In the genomic region with DNA sequence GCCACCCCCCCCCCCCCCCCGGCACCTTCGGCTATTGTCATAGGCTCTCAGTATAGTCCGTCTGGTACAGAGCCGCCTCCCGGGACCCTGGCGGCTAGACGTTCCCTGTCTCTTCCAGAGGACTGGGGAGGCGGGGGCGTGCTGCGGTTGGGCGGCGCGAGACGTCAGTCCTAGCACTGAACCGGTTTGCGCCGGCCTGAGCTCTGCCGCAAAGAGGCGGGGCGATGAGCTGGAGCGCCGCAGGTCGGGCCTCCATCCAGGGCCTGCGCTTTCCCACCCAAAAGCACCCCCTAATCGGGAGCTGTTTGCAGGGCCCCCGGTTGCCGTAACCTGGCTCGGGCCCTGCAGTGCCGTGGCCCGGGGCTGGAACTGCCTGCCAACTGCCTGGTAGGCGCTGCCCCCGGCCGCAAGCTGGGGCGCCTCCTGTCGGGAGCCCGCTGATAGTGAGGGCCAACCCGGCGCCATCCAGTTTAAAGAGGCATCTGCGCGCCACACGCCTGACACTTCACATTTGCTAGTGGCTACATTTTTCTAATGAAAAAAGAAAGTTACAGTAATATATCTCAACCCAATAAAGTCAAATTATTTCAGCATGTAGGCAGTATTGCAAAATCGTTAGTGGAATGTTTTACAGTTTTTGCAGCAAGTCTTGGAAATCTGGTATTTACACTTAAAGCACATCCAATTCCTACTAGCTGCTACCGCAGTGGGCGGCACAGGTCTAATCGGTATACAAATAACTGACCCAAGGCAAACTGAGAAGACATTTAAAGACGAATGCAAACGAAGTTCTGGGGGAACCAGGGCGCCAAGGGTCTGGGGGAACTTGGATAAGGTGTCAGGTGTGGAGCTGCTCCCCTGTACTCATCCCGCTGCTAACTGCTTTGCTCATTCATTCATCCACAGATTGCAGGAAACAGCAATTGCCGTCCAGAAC, we compare ENCODE assay signal across 1 cellular context.
TF ChIP-seq lines count a peak whose summit lies in the region.

No MANE protein-coding gene starts in this region.

TF ChIP-seq in HepG2, 621 proteins besides CTCF, POLR2A, EP300 and RAD21 (continued from another document and continues in another):
- TF ChIP-seq EEA1 (CRISPR knock-in tag; IDR thresholded peaks at IDR 0.05; ENCODE audit: borderline replicate concordance) (peak; percentile 38; the same call in 1 of the 2 replicates), WIZ (CRISPR knock-in tag; IDR thresholded peaks at IDR 0.05) (peak; percentile 86; the same call in 1 of the 2 replicates), ELF3 (CRISPR knock-in tag; IDR thresholded peaks at IDR 0.05) (0 out of 2 replicates have a peak, but pooled peaks have one; percentile 13), SNRNP70 (IDR thresholded peaks at IDR 0.05; ENCODE audit: low read depth, low read length) (no peak), ZNF432 (CRISPR knock-in tag; IDR thresholded peaks at IDR 0.05; ENCODE audit: borderline replicate concordance) (no peak), IRX3 (CRISPR knock-in tag; IDR thresholded peaks at IDR 0.05; ENCODE audit: borderline replicate concordance, low read depth) (no peak; the same call in 1 of the 2 replicates), HHEX (CRISPR knock-in tag; IDR thresholded peaks at IDR 0.05) (no peak), EZH2 (conservative IDR thresholded peaks at IDR 0.05; ENCODE audit: low read depth, low read length) (no peak), GATA4 (IDR thresholded peaks at IDR 0.05; ENCODE audit: borderline replicate concordance, low read depth) (peak; percentile 14; the same call in 1 of the 2 replicates), ZSCAN20 (CRISPR knock-in tag; IDR thresholded peaks at IDR 0.05; ENCODE audit: borderline replicate concordance) (0 out of 2 replicates have a peak, but pooled peaks have one; percentile 23), ZNF577 (CRISPR knock-in tag; IDR thresholded peaks at IDR 0.05; ENCODE audit: borderline replicate concordance, low read depth) (no peak), MIXL1 (CRISPR knock-in tag; IDR thresholded peaks at IDR 0.05) (peak; percentile 56; the same call in 1 of the 2 replicates), PHF5A (CRISPR knock-in tag; IDR thresholded peaks at IDR 0.05; ENCODE audit: low read depth, unreplicated experiment) (no peak), ZNF564 (CRISPR knock-in tag; IDR thresholded peaks at IDR 0.05) (no peak), HNRNPL (IDR thresholded peaks at IDR 0.05; ENCODE audit: low read depth, low read length) (peak; percentile 60; the same call in 1 of the 2 replicates), SRSF9 (IDR thresholded peaks at IDR 0.05; ENCODE audit: borderline replicate concordance, insufficient read depth, low read depth, low read length, poor library complexity, severe bottlenecking) (no peak), ZNF850 (CRISPR knock-in tag; conservative IDR thresholded peaks at IDR 0.05) (no peak), ZNF766 (CRISPR knock-in tag; IDR thresholded peaks at IDR 0.05; ENCODE audit: borderline replicate concordance) (no peak), STAG1 (CRISPR knock-in tag; IDR thresholded peaks at IDR 0.05) (peak; percentile 49), FOSL1 (CRISPR knock-in tag; IDR thresholded peaks at IDR 0.05; ENCODE audit: borderline replicate concordance) (no peak), ZFP62 (CRISPR knock-in tag; IDR thresholded peaks at IDR 0.05) (no peak), ZKSCAN5 (CRISPR knock-in tag; IDR thresholded peaks at IDR 0.05) (no peak), ATM (IDR thresholded peaks at IDR 0.05; ENCODE audit: borderline replicate concordance) (no peak), ZNF430 (CRISPR knock-in tag; IDR thresholded peaks at IDR 0.05) (peak; percentile 82; the same call in 1 of the 2 replicates), ZFP37 (CRISPR knock-in tag; IDR thresholded peaks at IDR 0.05; ENCODE audit: borderline replicate concordance) (no peak)
- TF ChIP-seq, protein P1, sequence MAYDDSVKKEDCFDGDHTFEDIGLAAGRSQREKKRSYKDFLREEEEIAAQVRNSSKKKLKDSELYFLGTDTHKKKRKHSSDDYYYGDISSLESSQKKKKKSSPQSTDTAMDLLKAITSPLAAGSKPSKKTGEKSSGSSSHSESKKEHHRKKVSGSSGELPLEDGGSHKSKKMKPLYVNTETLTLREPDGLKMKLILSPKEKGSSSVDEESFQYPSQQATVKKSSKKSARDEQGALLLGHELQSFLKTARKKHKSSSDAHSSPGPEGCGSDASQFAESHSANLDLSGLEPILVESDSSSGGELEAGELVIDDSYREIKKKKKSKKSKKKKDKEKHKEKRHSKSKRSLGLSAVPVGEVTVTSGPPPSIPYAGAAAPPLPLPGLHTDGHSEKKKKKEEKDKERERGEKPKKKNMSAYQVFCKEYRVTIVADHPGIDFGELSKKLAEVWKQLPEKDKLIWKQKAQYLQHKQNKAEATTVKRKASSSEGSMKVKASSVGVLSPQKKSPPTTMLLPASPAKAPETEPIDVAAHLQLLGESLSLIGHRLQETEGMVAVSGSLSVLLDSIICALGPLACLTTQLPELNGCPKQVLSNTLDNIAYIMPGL (CRISPR knock-in tag; IDR thresholded peaks at IDR 0.05; ENCODE audit: borderline replicate concordance in 1 of 2, low read depth in 1 of 2): peak; percentile 90 to 96
- TF ChIP-seq, protein P2, sequence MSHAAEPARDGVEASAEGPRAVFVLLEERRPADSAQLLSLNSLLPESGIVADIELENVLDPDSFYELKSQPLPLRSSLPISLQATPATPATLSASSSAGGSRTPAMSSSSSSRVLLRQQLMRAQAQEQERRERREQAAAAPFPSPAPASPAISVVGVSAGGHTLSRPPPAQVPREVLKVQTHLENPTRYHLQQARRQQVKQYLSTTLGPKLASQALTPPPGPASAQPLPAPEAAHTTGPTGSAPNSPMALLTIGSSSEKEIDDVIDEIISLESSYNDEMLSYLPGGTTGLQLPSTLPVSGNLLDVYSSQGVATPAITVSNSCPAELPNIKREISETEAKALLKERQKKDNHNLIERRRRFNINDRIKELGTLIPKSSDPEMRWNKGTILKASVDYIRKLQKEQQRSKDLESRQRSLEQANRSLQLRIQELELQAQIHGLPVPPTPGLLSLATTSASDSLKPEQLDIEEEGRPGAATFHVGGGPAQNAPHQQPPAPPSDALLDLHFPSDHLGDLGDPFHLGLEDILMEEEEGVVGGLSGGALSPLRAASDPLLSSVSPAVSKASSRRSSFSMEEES (CRISPR knock-in tag; IDR thresholded peaks at IDR 0.05): no peak; the same call in 1 of the 2 replicates
- TF ChIP-seq, protein P3, sequence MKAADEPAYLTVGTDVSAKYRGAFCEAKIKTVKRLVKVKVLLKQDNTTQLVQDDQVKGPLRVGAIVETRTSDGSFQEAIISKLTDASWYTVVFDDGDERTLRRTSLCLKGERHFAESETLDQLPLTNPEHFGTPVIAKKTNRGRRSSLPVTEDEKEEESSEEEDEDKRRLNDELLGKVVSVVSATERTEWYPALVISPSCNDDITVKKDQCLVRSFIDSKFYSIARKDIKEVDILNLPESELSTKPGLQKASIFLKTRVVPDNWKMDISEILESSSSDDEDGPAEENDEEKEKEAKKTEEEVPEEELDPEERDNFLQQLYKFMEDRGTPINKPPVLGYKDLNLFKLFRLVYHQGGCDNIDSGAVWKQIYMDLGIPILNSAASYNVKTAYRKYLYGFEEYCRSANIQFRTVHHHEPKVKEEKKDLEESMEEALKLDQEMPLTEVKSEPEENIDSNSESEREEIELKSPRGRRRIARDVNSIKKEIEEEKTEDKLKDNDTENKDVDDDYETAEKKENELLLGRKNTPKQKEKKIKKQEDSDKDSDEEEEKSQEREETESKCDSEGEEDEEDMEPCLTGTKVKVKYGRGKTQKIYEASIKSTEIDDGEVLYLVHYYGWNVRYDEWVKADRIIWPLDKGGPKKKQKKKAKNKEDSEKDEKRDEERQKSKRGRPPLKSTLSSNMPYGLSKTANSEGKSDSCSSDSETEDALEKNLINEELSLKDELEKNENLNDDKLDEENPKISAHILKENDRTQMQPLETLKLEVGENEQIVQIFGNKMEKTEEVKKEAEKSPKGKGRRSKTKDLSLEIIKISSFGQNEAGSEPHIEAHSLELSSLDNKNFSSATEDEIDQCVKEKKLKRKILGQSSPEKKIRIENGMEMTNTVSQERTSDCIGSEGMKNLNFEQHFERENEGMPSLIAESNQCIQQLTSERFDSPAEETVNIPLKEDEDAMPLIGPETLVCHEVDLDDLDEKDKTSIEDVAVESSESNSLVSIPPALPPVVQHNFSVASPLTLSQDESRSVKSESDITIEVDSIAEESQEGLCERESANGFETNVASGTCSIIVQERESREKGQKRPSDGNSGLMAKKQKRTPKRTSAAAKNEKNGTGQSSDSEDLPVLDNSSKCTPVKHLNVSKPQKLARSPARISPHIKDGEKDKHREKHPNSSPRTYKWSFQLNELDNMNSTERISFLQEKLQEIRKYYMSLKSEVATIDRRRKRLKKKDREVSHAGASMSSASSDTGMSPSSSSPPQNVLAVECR (CRISPR knock-in tag; IDR thresholded peaks at IDR 0.05; ENCODE audit: borderline replicate concordance): peak; percentile 83; the same call in 1 of the 2 replicates
- TF ChIP-seq, protein P4, sequence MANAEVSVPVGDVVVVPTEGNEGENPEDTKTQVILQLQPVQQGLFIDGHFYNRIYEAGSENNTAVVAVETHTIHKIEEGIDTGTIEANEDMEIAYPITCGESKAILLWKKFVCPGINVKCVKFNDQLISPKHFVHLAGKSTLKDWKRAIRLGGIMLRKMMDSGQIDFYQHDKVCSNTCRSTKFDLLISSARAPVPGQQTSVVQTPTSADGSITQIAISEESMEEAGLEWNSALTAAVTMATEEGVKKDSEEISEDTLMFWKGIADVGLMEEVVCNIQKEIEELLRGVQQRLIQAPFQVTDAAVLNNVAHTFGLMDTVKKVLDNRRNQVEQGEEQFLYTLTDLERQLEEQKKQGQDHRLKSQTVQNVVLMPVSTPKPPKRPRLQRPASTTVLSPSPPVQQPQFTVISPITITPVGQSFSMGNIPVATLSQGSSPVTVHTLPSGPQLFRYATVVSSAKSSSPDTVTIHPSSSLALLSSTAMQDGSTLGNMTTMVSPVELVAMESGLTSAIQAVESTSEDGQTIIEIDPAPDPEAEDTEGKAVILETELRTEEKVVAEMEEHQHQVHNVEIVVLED (CRISPR knock-in tag; IDR thresholded peaks at IDR 0.05; ENCODE audit: borderline replicate concordance): no peak
- TF ChIP-seq, protein P5, sequence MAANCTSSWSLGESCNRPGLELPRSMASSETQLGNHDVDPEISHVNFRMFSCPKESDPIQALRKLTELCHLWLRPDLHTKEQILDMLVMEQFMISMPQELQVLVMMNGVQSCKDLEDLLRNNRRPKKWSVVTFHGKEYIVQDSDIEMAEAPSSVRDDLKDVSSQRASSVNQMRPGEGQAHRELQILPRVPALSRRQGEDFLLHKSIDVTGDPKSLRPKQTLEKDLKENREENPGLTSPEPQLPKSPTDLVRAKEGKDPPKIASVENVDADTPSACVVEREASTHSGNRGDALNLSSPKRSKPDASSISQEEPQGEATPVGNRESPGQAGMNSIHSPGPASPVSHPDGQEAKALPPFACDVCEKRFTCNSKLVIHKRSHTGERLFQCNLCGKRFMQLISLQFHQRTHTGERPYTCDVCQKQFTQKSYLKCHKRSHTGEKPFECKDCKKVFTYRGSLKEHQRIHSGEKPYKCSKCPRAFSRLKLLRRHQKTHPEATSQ (CRISPR knock-in tag; IDR thresholded peaks at IDR 0.05; ENCODE audit: borderline replicate concordance): no peak
- TF ChIP-seq, protein P6, sequence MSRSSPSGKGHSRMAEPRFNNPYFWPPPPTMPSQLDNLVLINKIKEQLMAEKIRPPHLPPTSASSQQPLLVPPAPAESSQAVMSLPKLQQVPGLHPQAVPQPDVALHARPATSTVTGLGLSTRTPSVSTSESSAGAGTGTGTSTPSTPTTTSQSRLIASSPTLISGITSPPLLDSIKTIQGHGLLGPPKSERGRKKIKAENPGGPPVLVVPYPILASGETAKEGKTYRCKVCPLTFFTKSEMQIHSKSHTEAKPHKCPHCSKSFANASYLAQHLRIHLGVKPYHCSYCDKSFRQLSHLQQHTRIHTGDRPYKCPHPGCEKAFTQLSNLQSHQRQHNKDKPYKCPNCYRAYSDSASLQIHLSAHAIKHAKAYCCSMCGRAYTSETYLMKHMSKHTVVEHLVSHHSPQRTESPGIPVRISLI (CRISPR knock-in tag; IDR thresholded peaks at IDR 0.05; ENCODE audit: borderline replicate concordance): no peak
- TF ChIP-seq, protein P7, sequence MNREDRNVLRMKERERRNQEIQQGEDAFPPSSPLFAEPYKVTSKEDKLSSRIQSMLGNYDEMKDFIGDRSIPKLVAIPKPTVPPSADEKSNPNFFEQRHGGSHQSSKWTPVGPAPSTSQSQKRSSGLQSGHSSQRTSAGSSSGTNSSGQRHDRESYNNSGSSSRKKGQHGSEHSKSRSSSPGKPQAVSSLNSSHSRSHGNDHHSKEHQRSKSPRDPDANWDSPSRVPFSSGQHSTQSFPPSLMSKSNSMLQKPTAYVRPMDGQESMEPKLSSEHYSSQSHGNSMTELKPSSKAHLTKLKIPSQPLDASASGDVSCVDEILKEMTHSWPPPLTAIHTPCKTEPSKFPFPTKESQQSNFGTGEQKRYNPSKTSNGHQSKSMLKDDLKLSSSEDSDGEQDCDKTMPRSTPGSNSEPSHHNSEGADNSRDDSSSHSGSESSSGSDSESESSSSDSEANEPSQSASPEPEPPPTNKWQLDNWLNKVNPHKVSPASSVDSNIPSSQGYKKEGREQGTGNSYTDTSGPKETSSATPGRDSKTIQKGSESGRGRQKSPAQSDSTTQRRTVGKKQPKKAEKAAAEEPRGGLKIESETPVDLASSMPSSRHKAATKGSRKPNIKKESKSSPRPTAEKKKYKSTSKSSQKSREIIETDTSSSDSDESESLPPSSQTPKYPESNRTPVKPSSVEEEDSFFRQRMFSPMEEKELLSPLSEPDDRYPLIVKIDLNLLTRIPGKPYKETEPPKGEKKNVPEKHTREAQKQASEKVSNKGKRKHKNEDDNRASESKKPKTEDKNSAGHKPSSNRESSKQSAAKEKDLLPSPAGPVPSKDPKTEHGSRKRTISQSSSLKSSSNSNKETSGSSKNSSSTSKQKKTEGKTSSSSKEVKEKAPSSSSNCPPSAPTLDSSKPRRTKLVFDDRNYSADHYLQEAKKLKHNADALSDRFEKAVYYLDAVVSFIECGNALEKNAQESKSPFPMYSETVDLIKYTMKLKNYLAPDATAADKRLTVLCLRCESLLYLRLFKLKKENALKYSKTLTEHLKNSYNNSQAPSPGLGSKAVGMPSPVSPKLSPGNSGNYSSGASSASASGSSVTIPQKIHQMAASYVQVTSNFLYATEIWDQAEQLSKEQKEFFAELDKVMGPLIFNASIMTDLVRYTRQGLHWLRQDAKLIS (CRISPR knock-in tag; IDR thresholded peaks at IDR 0.05): no peak
- TF ChIP-seq, protein P8, sequence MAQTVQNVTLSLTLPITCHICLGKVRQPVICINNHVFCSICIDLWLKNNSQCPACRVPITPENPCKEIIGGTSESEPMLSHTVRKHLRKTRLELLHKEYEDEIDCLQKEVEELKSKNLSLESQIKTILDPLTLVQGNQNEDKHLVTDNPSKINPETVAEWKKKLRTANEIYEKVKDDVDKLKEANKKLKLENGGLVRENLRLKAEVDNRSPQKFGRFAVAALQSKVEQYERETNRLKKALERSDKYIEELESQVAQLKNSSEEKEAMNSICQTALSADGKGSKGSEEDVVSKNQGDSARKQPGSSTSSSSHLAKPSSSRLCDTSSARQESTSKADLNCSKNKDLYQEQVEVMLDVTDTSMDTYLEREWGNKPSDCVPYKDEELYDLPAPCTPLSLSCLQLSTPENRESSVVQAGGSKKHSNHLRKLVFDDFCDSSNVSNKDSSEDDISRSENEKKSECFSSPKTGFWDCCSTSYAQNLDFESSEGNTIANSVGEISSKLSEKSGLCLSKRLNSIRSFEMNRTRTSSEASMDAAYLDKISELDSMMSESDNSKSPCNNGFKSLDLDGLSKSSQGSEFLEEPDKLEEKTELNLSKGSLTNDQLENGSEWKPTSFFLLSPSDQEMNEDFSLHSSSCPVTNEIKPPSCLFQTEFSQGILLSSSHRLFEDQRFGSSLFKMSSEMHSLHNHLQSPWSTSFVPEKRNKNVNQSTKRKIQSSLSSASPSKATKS (CRISPR knock-in tag; IDR thresholded peaks at IDR 0.05): no peak
